ENCODE assay signal across 13 cellular contexts in the genomic region with DNA sequence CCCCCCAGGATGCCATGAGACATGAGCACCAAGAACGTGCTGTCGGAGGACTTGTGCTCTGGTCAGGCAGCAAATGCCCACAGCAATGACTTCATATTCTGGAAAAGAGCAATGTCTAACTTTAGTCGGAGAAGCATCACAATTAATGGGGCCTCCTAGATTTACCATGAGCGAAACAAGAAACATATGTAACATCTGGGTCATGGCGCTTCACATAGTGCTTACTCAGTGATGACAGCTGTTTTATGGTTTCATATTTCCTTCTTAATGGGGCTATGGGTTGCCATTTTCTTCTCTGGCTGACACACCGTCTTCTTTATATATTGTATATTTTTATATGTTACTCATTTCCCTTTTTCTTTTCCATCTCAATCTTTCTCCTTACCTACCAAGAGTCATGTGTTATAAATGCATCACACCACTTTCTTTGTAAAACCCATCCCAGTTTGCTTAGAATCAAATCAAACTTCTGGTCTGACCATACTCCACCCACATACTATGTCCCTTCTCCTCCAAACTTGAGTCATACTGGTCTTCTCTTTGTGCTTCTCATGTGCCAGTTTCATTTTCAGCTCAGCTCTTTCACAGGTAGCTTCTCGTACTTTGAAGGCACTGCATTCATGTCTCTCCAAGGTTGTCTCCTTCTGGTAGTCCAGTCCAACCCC. TPM values are rescaled to one million over a fixed set of nuclear protein-coding genes. Genes with fewer than 3 reads are reported as not detected.
DNase-seq lines count a peak whose midpoint lies in the region; ATAC-seq and FAIRE-seq lines count a peak whose summit lies in the region.
"Had no signal": no experiment of that assay in that cellular context is flagged by ENCODE, and none has a peak within 500 bp of the region (broad histone marks: within the 10 kb centered on the region; RNA-seq: fewer than 3 reads in every experiment).

No MANE protein-coding gene starts in this region.

- peaks cover 2% of the 10 kb centered on the region for H3K36me3 Mint-ChIP-seq in activated CD4-positive, alpha-beta T cell treated with anti-CD3 and anti-CD28 coated beads, Interleukin-2, amount 10 ng/mL, durations not matched to agents 24 days and 14 days (ENCODE audit: low read depth)
- H3K36me3 Mint-ChIP-seq in stimulated activated effector memory CD8-positive, alpha-beta T cell treated with anti-CD3 and anti-CD28 coated beads, Interleukin-12 subunit alpha, Interleukin-12 subunit beta, amount 100 ng/mL, for 72 hours: no peaks in the 10 kb centered on the region
- H3K36me3 Mint-ChIP-seq: brain, memory B cell, WTC11 had no signal

- H3K27me3 Mint-ChIP-seq in activated CD4-positive, alpha-beta T cell treated with anti-CD3 and anti-CD28 coated beads, Interleukin-2, amount 10 ng/mL, durations not matched to agents 24 days and 14 days: no peaks in the 10 kb centered on the region
- H3K27me3 Mint-ChIP-seq: brain, memory B cell had no signal

- H3K4me1 Mint-ChIP-seq in activated CD4-positive, alpha-beta T cell treated with anti-CD3 and anti-CD28 coated beads, Interleukin-2, amount 10 ng/mL, durations not matched to agents 24 days and 14 days: peaks cover 6% of the 10 kb centered on the region
- peaks cover 35% of the 10 kb centered on the region for H3K4me1 Mint-ChIP-seq in stimulated activated effector memory CD8-positive, alpha-beta T cell treated with anti-CD3 and anti-CD28 coated beads, Interleukin-12 subunit alpha, Interleukin-12 subunit beta, amount 100 ng/mL, for 72 hours
- H3K4me1 Mint-ChIP-seq: brain, WTC11 had no signal

- peak; percentile 57 for DNase-seq in activated CD4-positive, alpha-beta T cell treated with anti-CD3 and anti-CD28 coated beads, Interleukin-2, amount 10 ng/mL, durations not matched to agents 24 days and 14 days
- DNase-seq in activated CD4-positive, alpha-beta T cell treated with anti-CD3 and anti-CD28 coated beads, Interleukin-2, amount 50 U/mL, for 4 hours: no peak
- peak; percentile 67 for DNase-seq in HCEC 1CT
- DNase-seq in stimulated activated effector memory CD8-positive, alpha-beta T cell treated with anti-CD3 and anti-CD28 coated beads, Interleukin-12 subunit alpha, Interleukin-12 subunit beta, amount 100 ng/mL, for 72 hours (ENCODE audit: low spot score in 2 of 2): peak in 1 of 2 donors; percentile 67
- DNase-seq in RCC 7860 (ENCODE audit: low spot score): no peak
- no peak for DNase-seq in hypothalamus (lab: John Stamatoyannopoulos, UW)
- no peak for DNase-seq in kidney tubule cell (ENCODE audit: low spot score)
- DNase-seq: RPMI8226 had no signal

- ATAC-seq in HG03575 (IDR thresholded peaks at IDR 0.05; ENCODE audit: extremely low read depth, insufficient number of reproducible peaks, low FRiP score, unreplicated experiment): peak; percentile 87
- peak; percentile 97 for ATAC-seq in stimulated activated effector memory CD8-positive, alpha-beta T cell treated with anti-CD3 and anti-CD28 coated beads, Interleukin-12 subunit alpha, Interleukin-12 subunit beta, amount 100 ng/mL, for 72 hours
- ATAC-seq: WTC11 had no signal

- no peak for FAIRE-seq in RCC 7860 (lab: Jason Lieb, UNC)
- FAIRE-seq: A204.1 had no signal

- intact Hi-C loops in activated CD4-positive, alpha-beta T cell treated with anti-CD3 and anti-CD28 coated beads, Interleukin-2, amount 10 ng/mL, durations not matched to agents 24 days and 14 days (cut with micrococcal nuclease): no loop called here

- H3K27ac Mint-ChIP-seq in activated CD4-positive, alpha-beta T cell treated with anti-CD3 and anti-CD28 coated beads, Interleukin-2, amount 10 ng/mL, durations not matched to agents 24 days and 14 days: no peak overlapping the region
- H3K27ac Mint-ChIP-seq in stimulated activated effector memory CD8-positive, alpha-beta T cell treated with anti-CD3 and anti-CD28 coated beads, Interleukin-12 subunit alpha, Interleukin-12 subunit beta, amount 100 ng/mL, for 72 hours: peak overlapping the region; percentile 0
- H3K27ac Mint-ChIP-seq: brain, memory B cell, WTC11 had no signal

- H3K4me3 Mint-ChIP-seq in activated CD4-positive, alpha-beta T cell treated with anti-CD3 and anti-CD28 coated beads, Interleukin-2, amount 10 ng/mL, durations not matched to agents 24 days and 14 days: no peak overlapping the region
- peak overlapping the region; percentile 1 for H3K4me3 Mint-ChIP-seq in stimulated activated effector memory CD8-positive, alpha-beta T cell treated with anti-CD3 and anti-CD28 coated beads, Interleukin-12 subunit alpha, Interleukin-12 subunit beta, amount 100 ng/mL, for 72 hours
- H3K4me3 Mint-ChIP-seq: brain, memory B cell, WTC11 had no signal

- H3K9me3 Mint-ChIP-seq in activated CD4-positive, alpha-beta T cell treated with anti-CD3 and anti-CD28 coated beads, Interleukin-2, amount 10 ng/mL, durations not matched to agents 24 days and 14 days: peaks cover 4% of the 10 kb centered on the region
- no peaks in the 10 kb centered on the region for H3K9me3 Mint-ChIP-seq in stimulated activated effector memory CD8-positive, alpha-beta T cell treated with anti-CD3 and anti-CD28 coated beads, Interleukin-12 subunit alpha, Interleukin-12 subunit beta, amount 100 ng/mL, for 72 hours
- H3K9me3 Mint-ChIP-seq: memory B cell had no signal

RNA-seq across cellular contexts. Expression of a gene that starts 9.4 kb away (rescaled TPM):
- not detected in 2 replicates for total RNA-seq in activated CD4-positive, alpha-beta T cell treated with anti-CD3 and anti-CD28 coated beads, Interleukin-2, amount 10 ng/mL, durations not matched to agents 24 days and 14 days
- total RNA-seq: WTC11 had no signal

Comparison
In these comparisons a context has a peak if more than half of its experiments do, and no peak if none do; other contexts are left out.
1. DNase-seq: peak in activated CD4-positive, alpha-beta T cell treated with anti-CD3 and anti-CD28 coated beads, Interleukin-2, amount 10 ng/mL, durations not matched to agents 24 days and 14 days (single experiment) and HCEC 1CT (single experiment); none in activated CD4-positive, alpha-beta T cell treated with anti-CD3 and anti-CD28 coated beads, Interleukin-2, amount 50 U/mL, for 4 hours (0 of 2), RCC 7860 (single experiment), hypothalamus (0 of 51) and kidney tubule cell (single experiment).